14 cellular contexts compared by ENCODE assay signal in the genomic region with DNA sequence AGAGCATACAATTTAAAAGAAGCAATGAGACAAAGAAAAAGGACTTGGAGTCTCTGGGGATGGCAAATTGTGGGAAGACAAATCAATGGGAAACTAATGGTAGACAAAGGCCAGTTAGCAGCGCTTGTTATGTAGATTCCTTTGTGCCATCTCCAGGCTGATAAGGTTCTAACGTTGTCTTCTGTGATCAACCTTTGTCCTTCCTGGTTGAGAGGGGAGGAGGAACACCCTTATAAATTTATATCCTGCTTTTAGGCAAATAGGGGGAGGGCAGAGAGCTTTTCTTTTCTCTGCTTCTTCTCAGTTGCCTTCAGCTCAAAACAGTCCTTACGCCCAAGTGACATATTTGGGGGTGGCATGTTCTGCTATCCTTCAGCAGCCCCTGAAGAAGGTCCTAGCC.
A peak's percentile ranks its signal among the peaks of the same experiment; 100 is the strongest.
DNase-seq lines count a peak whose midpoint lies in the region; ATAC-seq and TF ChIP-seq lines count a peak whose summit lies in the region.
"Had no signal": no experiment of that assay in that cellular context is flagged by ENCODE, and none has a peak within 500 bp of the region (broad histone marks: within the 10 kb centered on the region; RNA-seq: fewer than 3 reads in every experiment).

No MANE protein-coding gene starts in this region.

- no peak overlapping the region for H3K4me3 ChIP-seq in right cardiac atrium (ENCODE audit: low read length)
- H3K4me3 ChIP-seq in esophagus muscularis mucosa, result no peak overlapping the region
- H3K4me3 ChIP-seq in trophoblast cell (ENCODE audit: low read depth, low read length), result no peak overlapping the region
- H3K4me3 ChIP-seq: GM12878, right lobe of liver, testis had no signal

- CTCF ChIA-PET in activated CD8-positive, alpha-beta memory T cell treated with anti-CD3 and anti-CD28 coated beads, Interleukin-2, amount 10 ng/mL, durations not matched to agents 7 days and 5 days (lab: Charles Lee), result no interaction called here

- H3K27ac ChIP-seq in right cardiac atrium (ENCODE audit: low read length), result peak overlapping the region; percentile 9
- peak overlapping the region; percentile 87 to 91 (median 90) for H3K27ac ChIP-seq in esophagus muscularis mucosa (replicated peaks in 1 of 4)
- H3K27ac ChIP-seq in trophoblast cell (ENCODE audit: low read depth, low read length), result peak overlapping the region; percentile 8
- no peak overlapping the region for H3K27ac ChIP-seq in H9 (ENCODE audit: insufficient read length, low read depth, low read length)

- peak overlapping the region; percentile 2 for H4K91ac ChIP-seq in trophoblast cell (ENCODE audit: low read depth, low read length)
- H4K91ac ChIP-seq in H9 (ENCODE audit: insufficient read length, low read depth, low read length), result no peak overlapping the region

- H3K27ac Mint-ChIP-seq in activated CD8-positive, alpha-beta memory T cell treated with anti-CD3 and anti-CD28 coated beads, Interleukin-2, amount 10 ng/mL, durations not matched to agents 7 days and 5 days, result no peak overlapping the region
- peak overlapping the region in 1 of 3 experiments; percentile 2; a peak in 1 of 7 replicates for H3K27ac Mint-ChIP-seq in H9
- H3K27ac Mint-ChIP-seq: activated naive CD8-positive, alpha-beta T cell treated with anti-CD3 and anti-CD28 coated beads, Interleukin-2, amount 50 U/mL, for 24 hours had no signal

- H2BK120ac ChIP-seq in trophoblast cell (ENCODE audit: insufficient read depth, low read length, poor library complexity) (no peak overlapping the region), H9 (ENCODE audit: low read depth, low read length, poor library complexity, severe bottlenecking) (no peak overlapping the region)

- H3K4me3 Mint-ChIP-seq in activated CD8-positive, alpha-beta memory T cell treated with anti-CD3 and anti-CD28 coated beads, Interleukin-2, amount 10 ng/mL, durations not matched to agents 7 days and 5 days, result no peak overlapping the region
- no peak overlapping the region for H3K4me3 Mint-ChIP-seq in H9
- H3K4me3 Mint-ChIP-seq: activated naive CD8-positive, alpha-beta T cell treated with anti-CD3 and anti-CD28 coated beads, Interleukin-2, amount 50 U/mL, for 24 hours had no signal

- no peak for TF ChIP-seq EP300 in esophagus muscularis mucosa (IDR thresholded peaks at IDR 0.05)

- H3K9ac ChIP-seq in trophoblast cell (ENCODE audit: low read length) (no peak overlapping the region), H9 (ENCODE audit: extremely low read depth, insufficient read length, low read length) (no peak overlapping the region)

- ATAC-seq in right cardiac atrium (no peak), sciatic nerve (no peak)
- ATAC-seq in activated CD8-positive, alpha-beta memory T cell treated with anti-CD3 and anti-CD28 coated beads, Interleukin-2, amount 10 ng/mL, durations not matched to agents 7 days and 5 days, result no peak
- ATAC-seq: activated naive CD8-positive, alpha-beta T cell treated with anti-CD3 and anti-CD28 coated beads, Interleukin-2, amount 50 U/mL, for 24 hours; GM12878 had no signal

- H3K27me3 Mint-ChIP-seq in activated CD8-positive, alpha-beta memory T cell treated with anti-CD3 and anti-CD28 coated beads, Interleukin-2, amount 10 ng/mL, durations not matched to agents 7 days and 5 days, result no peaks in the 10 kb centered on the region
- H3K27me3 Mint-ChIP-seq in H9 (ENCODE audit: low read depth), result no peaks in the 10 kb centered on the region
- H3K27me3 Mint-ChIP-seq: activated naive CD8-positive, alpha-beta T cell treated with anti-CD3 and anti-CD28 coated beads, Interleukin-2, amount 50 U/mL, for 24 hours had no signal

- TF ChIP-seq CTCF in esophagus muscularis mucosa (IDR thresholded peaks at IDR 0.05) (no peak), H9 (conservative IDR thresholded peaks at IDR 0.05) (no peak)

- no peak for TF ChIP-seq POLR2A in esophagus muscularis mucosa (IDR thresholded peaks at IDR 0.05; ENCODE audit: low read depth)

- H2BK15ac ChIP-seq in H9 (ENCODE audit: low read depth, low read length), result no peak overlapping the region

- no peaks in the 10 kb centered on the region for H3K9me3 Mint-ChIP-seq in activated CD8-positive, alpha-beta memory T cell treated with anti-CD3 and anti-CD28 coated beads, Interleukin-2, amount 10 ng/mL, durations not matched to agents 7 days and 5 days (ENCODE audit: low read depth)
- no peaks in the 10 kb centered on the region for H3K9me3 Mint-ChIP-seq in H9
- H3K9me3 Mint-ChIP-seq: activated naive CD8-positive, alpha-beta T cell treated with anti-CD3 and anti-CD28 coated beads, Interleukin-2, amount 50 U/mL, for 24 hours had no signal

- no peak overlapping the region for H2BK20ac ChIP-seq in H9 (ENCODE audit: low read depth, low read length, poor library complexity, severe bottlenecking)

- H3K9me3 ChIP-seq in right cardiac atrium (ENCODE audit: control insufficient read depth, low read length), result no peaks in the 10 kb centered on the region
- no peaks in the 10 kb centered on the region for H3K9me3 ChIP-seq in esophagus muscularis mucosa
- no peaks in the 10 kb centered on the region for H3K9me3 ChIP-seq in trophoblast cell (ENCODE audit: insufficient read depth, low read depth, low read length)
- H3K9me3 ChIP-seq in H9 (ENCODE audit: control insufficient read depth, low read depth, low read length), result no peaks in the 10 kb centered on the region
- H3K9me3 ChIP-seq: right lobe of liver, testis had no signal

- H3K18ac ChIP-seq in trophoblast cell (ENCODE audit: low read length) (no peak overlapping the region), H9 (ENCODE audit: insufficient read length, low read depth, low read length) (no peak overlapping the region)

- H3K23ac ChIP-seq in trophoblast cell (ENCODE audit: low read length), result no peak overlapping the region
- no peak overlapping the region for H3K23ac ChIP-seq in H9 (ENCODE audit: insufficient read length, low read depth, low read length)

- peaks cover 33% of the 10 kb centered on the region for H3K79me1 ChIP-seq in trophoblast cell (ENCODE audit: low read length)
- no peaks in the 10 kb centered on the region for H3K79me1 ChIP-seq in H9 (ENCODE audit: insufficient read depth, low read depth, low read length, poor library complexity, severe bottlenecking)

- H4K8ac ChIP-seq in trophoblast cell (ENCODE audit: low read depth, low read length) (no peak overlapping the region), H9 (replicated peaks; ENCODE audit: insufficient read length, low read depth, low read length) (no peak overlapping the region)

- H3K36me3 Mint-ChIP-seq in activated CD8-positive, alpha-beta memory T cell treated with anti-CD3 and anti-CD28 coated beads, Interleukin-2, amount 10 ng/mL, durations not matched to agents 7 days and 5 days, result peaks cover 4% of the 10 kb centered on the region
- H3K36me3 Mint-ChIP-seq in H9 (ENCODE audit: insufficient read depth in 1 of 3, low read depth in 3 of 3), result no peaks in the 10 kb centered on the region; a peak in 3 of 7 replicates

- no peaks in the 10 kb centered on the region for H4K20me1 ChIP-seq in H9 (ENCODE audit: control insufficient read depth, insufficient read depth, insufficient read length)

- H3K36me3 ChIP-seq in esophagus muscularis mucosa (peaks cover 0 to 23% (median 11%) of the 10 kb centered on the region in 4 donors), trophoblast cell (ENCODE audit: control insufficient read depth in 1 of 2, insufficient read depth in 2 of 2, low read length in 2 of 2) (peaks cover 23 to 24% of the 10 kb centered on the region in 2 experiments)

- H3K4me2 ChIP-seq in trophoblast cell (ENCODE audit: low read length) (no peak overlapping the region), H9 (ENCODE audit: insufficient read depth, insufficient read length, low read length) (no peak overlapping the region)

- H2AK5ac ChIP-seq in trophoblast cell (ENCODE audit: low read length), result no peak overlapping the region
- H2AK5ac ChIP-seq in H9 (ENCODE audit: insufficient read length, low read length), result no peak overlapping the region

- H3K4me1 ChIP-seq in right cardiac atrium (ENCODE audit: control insufficient read depth, insufficient read depth, low read length) (peaks cover 36% of the 10 kb centered on the region), esophagus muscularis mucosa (peaks cover 66 to 95% (median 93%) of the 10 kb centered on the region in 4 donors), trophoblast cell (ENCODE audit: control insufficient read depth in 1 of 2, insufficient read depth in 2 of 2, low read length in 2 of 2) (peaks cover 29 to 32% of the 10 kb centered on the region in 2 experiments), H9 (ENCODE audit: insufficient read depth, low read length) (peaks cover 11% of the 10 kb centered on the region; the same call in 1 of the 2 replicates)

- H3K79me2 ChIP-seq in trophoblast cell (ENCODE audit: control insufficient read depth, insufficient read depth, low read length, poor library complexity) (peaks cover 8% of the 10 kb centered on the region), H9 (ENCODE audit: insufficient read depth, low read length) (no peaks in the 10 kb centered on the region)

- no peak overlapping the region for H4K12ac ChIP-seq in trophoblast cell (ENCODE audit: low read depth, low read length)

- H3T11ph ChIP-seq in H9 (ENCODE audit: low read length), result no peak overlapping the region

- H3K23me2 ChIP-seq in H9 (ENCODE audit: insufficient read length, low read depth, low read length, poor library complexity, severe bottlenecking), result no peaks in the 10 kb centered on the region

- H3K27me3 ChIP-seq in right cardiac atrium (ENCODE audit: control insufficient read depth, insufficient read depth) (no peaks in the 10 kb centered on the region), esophagus muscularis mucosa (no peaks in the 10 kb centered on the region), trophoblast cell (ENCODE audit: insufficient read depth, low read length) (no peaks in the 10 kb centered on the region), H9 (ENCODE audit: insufficient read depth, low read length) (no peaks in the 10 kb centered on the region)
- H3K27me3 ChIP-seq: right lobe of liver, testis had no signal

- WGBS in right cardiac atrium, result 57% methylated on average over 3 of the region's 3 CpGs
- WGBS in esophagus muscularis mucosa, result 75% methylated on average over 3 of the region's 3 CpGs
- WGBS in trophoblast cell (ENCODE audit: extremely low coverage, insufficient coverage, insufficient read length), result no CpG with 5 or more reads among the region's 3 CpGs
- no CpG with 5 or more reads among the region's 3 CpGs for WGBS in H9 (ENCODE audit: extremely low coverage, insufficient read length, low lambda C conversion rate)

- peaks cover 3% of the 10 kb centered on the region for H3K4me1 Mint-ChIP-seq in activated CD8-positive, alpha-beta memory T cell treated with anti-CD3 and anti-CD28 coated beads, Interleukin-2, amount 10 ng/mL, durations not matched to agents 7 days and 5 days
- peaks cover 30 to 44% of the 10 kb centered on the region in 2 experiments for H3K4me1 Mint-ChIP-seq in H9

- H4K5ac ChIP-seq in H9 (ENCODE audit: insufficient read length, low read depth, low read length), result no peak overlapping the region

- H2AFZ ChIP-seq in trophoblast cell (ENCODE audit: insufficient read depth, low read length, poor library complexity) (no peak overlapping the region), H9 (ENCODE audit: low read length) (no peak overlapping the region)

- H3K56ac ChIP-seq in H9 (ENCODE audit: insufficient read length, low read depth, low read length), result no peak overlapping the region

- H2BK5ac ChIP-seq in trophoblast cell (ENCODE audit: low read depth, low read length, poor library complexity), result no peak overlapping the region
- no peak overlapping the region for H2BK5ac ChIP-seq in H9 (ENCODE audit: insufficient read length, low read length)

- intact Hi-C loops in right cardiac atrium (cut with DNase I), result no loop called here
- intact Hi-C loops in cardiac septum (cut with DNase I), result no loop called here
- intact Hi-C loops in esophagus muscularis mucosa (cut with DNase I), result no loop called here
- intact Hi-C loops in sciatic nerve (cut with DNase I), result no loop called here

- H3K4ac ChIP-seq in trophoblast cell (ENCODE audit: low read depth, low read length) (no peak overlapping the region), H9 (ENCODE audit: low read depth, low read length) (no peak overlapping the region)

- no peak overlapping the region for H3K14ac ChIP-seq in trophoblast cell (ENCODE audit: low read length)
- no peak overlapping the region for H3K14ac ChIP-seq in H9 (ENCODE audit: insufficient read depth, low read length)

- H2BK12ac ChIP-seq in trophoblast cell (ENCODE audit: low read length), result peak overlapping the region; percentile 27
- no peak overlapping the region for H2BK12ac ChIP-seq in H9 (ENCODE audit: insufficient read length, low read depth, low read length)

- DNase-seq in right cardiac atrium, result no peak
- DNase-seq in cardiac septum (ENCODE audit: low spot score), result no peak
- no peak for DNase-seq in esophagus muscularis mucosa (ENCODE audit: extremely low spot score)
- no peak for DNase-seq in trophoblast cell
- no peak for DNase-seq in activated CD8-positive, alpha-beta memory T cell treated with anti-CD3 and anti-CD28 coated beads, Interleukin-2, amount 10 ng/mL, durations not matched to agents 7 days and 5 days
- no peak for DNase-seq in Kasumi-1 (lab: John Stamatoyannopoulos, UW)
- DNase-seq in H9, result no peak
- DNase-seq in sciatic nerve (ENCODE audit: low spot score), result no peak
- DNase-seq: activated naive CD8-positive, alpha-beta T cell treated with anti-CD3 and anti-CD28 coated beads, Interleukin-2, amount 50 U/mL, for 24 hours; cortex of kidney; NCI-H2081; testis had no signal
